ENCODE assay signal across 6 cellular contexts in genomic region chr6:13184089-13184468, GRCh38.
"Had no signal": no experiment of that assay in that cellular context is flagged by ENCODE, and none has a peak within 500 bp of the region (broad histone marks: within the 10 kb centered on the region; RNA-seq: fewer than 3 reads in every experiment).

No MANE protein-coding gene starts in this region.

- DNase-seq: GM23248, GOT3, H7, HFFc6, IMR-90 had no signal

- H3K4me3 ChIP-seq: GM23248, HAP-1 had no signal

- H3K9me3 Mint-ChIP-seq: HFFc6 had no signal

- H3K36me3 ChIP-seq: HAP-1 had no signal

- H3K27ac Mint-ChIP-seq: HFFc6 had no signal

- H3K4me1 ChIP-seq: HAP-1 had no signal

- H3K9me3 ChIP-seq: HAP-1 had no signal

- H3K27ac ChIP-seq: GM23248 had no signal

- H3K4me3 Mint-ChIP-seq: HFFc6 had no signal
